Comparison of ENCODE assay signal across 8 cellular contexts in genomic region chr21:44800971-44801467, GRCh38. TPM values are rescaled to one million over a fixed set of nuclear protein-coding genes. Genes with fewer than 3 reads are reported as not detected.
A peak's percentile ranks its signal among the peaks of the same experiment; 100 is the strongest.
DNase-seq lines count a peak whose midpoint lies in the region; ATAC-seq, FAIRE-seq and TF ChIP-seq lines count a peak whose summit lies in the region.

No MANE protein-coding gene starts in this region.

- TF ChIP-seq CTCF in A549 (IDR thresholded peaks at IDR 0.05) (peak; percentile 24; the same call in 2 of the 3 replicates), neural progenitor cell (IDR thresholded peaks at IDR 0.05) (peak; percentile 53)

- H3K27ac ChIP-seq in A549 (peak overlapping the region; percentile 86 to 98), neural progenitor cell (no peak overlapping the region)

- H3K4me2 ChIP-seq in A549 (peak overlapping the region; percentile 84), neural progenitor cell (peak overlapping the region; percentile 98)

- peak overlapping the region; percentile 79 for H2AFZ ChIP-seq in neural progenitor cell (replicated peaks)

- H3K9ac ChIP-seq in neural progenitor cell: peak overlapping the region; percentile 75

- 1% methylated on average over 17 of the region's 17 CpGs for WGBS in A549 (ENCODE audit: missing lambda C conversion rate)

- DNase-seq in A549 (ENCODE audit: low read depth in 1 of 2, low spot score in 1 of 2): peak; percentile 49 to 62
- DNase-seq in EL: peak; percentile 41
- DNase-seq in HT1080 (ENCODE audit: low read depth): peak; percentile 44
- peak; percentile 60 for DNase-seq in neural progenitor cell (ENCODE audit: low spot score)
- DNase-seq in activated gamma-delta T cell treated with Interleukin-2 at 50 U/mL for 16 hours: no peak

- H3K9me3 Mint-ChIP-seq in T-helper 1 cell treated with Interleukin-12 subunit alpha and Interleukin-12 subunit beta and Interleukin-4 antibody, amounts not matched to agents 30 μg/mL and 1 μg/mL, for 36 hours: no peaks in the 10 kb centered on the region
- no peaks in the 10 kb centered on the region for H3K9me3 Mint-ChIP-seq in neural progenitor cell

- H3K36me3 ChIP-seq in neural progenitor cell: peaks cover 10% of the 10 kb centered on the region

- no peak for TF ChIP-seq EP300 in A549 (IDR thresholded peaks at IDR 0.05)

- peaks cover 29% of the 10 kb centered on the region for H4K20me1 ChIP-seq in neural progenitor cell (ENCODE audit: low read depth)

- H3F3A ChIP-seq in neural progenitor cell (ENCODE audit: low read depth): peaks cover 28% of the 10 kb centered on the region

- H3K79me2 ChIP-seq in neural progenitor cell (ENCODE audit: low read depth): peaks cover 70% of the 10 kb centered on the region

- peak overlapping the region; percentile 89 for H3K27ac Mint-ChIP-seq in T-helper 1 cell treated with Interleukin-12 subunit alpha and Interleukin-12 subunit beta and Interleukin-4 antibody, amounts not matched to agents 30 μg/mL and 1 μg/mL, for 36 hours
- peak overlapping the region; percentile 95 for H3K27ac Mint-ChIP-seq in neural progenitor cell

- H3K9me3 ChIP-seq in A549 (no peaks in the 10 kb centered on the region), neural progenitor cell (ENCODE audit: low read depth) (no peaks in the 10 kb centered on the region)

- peaks cover 39% of the 10 kb centered on the region for H3K36me3 Mint-ChIP-seq in T-helper 1 cell treated with Interleukin-12 subunit alpha and Interleukin-12 subunit beta and Interleukin-4 antibody, amounts not matched to agents 30 μg/mL and 1 μg/mL, for 36 hours (ENCODE audit: low read depth)
- peaks cover 45% of the 10 kb centered on the region for H3K36me3 Mint-ChIP-seq in neural progenitor cell

- H3K4me1 Mint-ChIP-seq in T-helper 1 cell treated with Interleukin-12 subunit alpha and Interleukin-12 subunit beta and Interleukin-4 antibody, amounts not matched to agents 30 μg/mL and 1 μg/mL, for 36 hours (ENCODE audit: low read depth): peaks cover 41% of the 10 kb centered on the region
- H3K4me1 Mint-ChIP-seq in neural progenitor cell: peaks cover 27% of the 10 kb centered on the region

- peak overlapping the region; percentile 98 for H3K4me3 Mint-ChIP-seq in T-helper 1 cell treated with Interleukin-12 subunit alpha and Interleukin-12 subunit beta and Interleukin-4 antibody, amounts not matched to agents 30 μg/mL and 1 μg/mL, for 36 hours
- peak overlapping the region; percentile 100 for H3K4me3 Mint-ChIP-seq in neural progenitor cell

- TF ChIP-seq RAD21 in A549 (conservative IDR thresholded peaks at IDR 0.05 in 1 of 2, IDR thresholded peaks at IDR 0.05 in 1 of 2): no peak

- POLR2A ChIA-PET in A549 (lab: Yijun Ruan, JAX): interaction anchor here (0.9 to 2.1 kb wide), 7 partner anchors 8 to 133 kb away, joined by 3 to 9 read pairs (median 5); partner anchors contain the start of genes PTTG1IP and SUMO3

- H3K4me1 ChIP-seq in A549 (peaks cover 17% of the 10 kb centered on the region; the same call in 2 of the 3 replicates), neural progenitor cell (peaks cover 19% of the 10 kb centered on the region)

- FAIRE-seq in A549 (lab: Jason Lieb, UNC): no peak

- peak overlapping the region; percentile 91 for H3K4me3 ChIP-seq in A549
- H3K4me3 ChIP-seq in neural progenitor cell: peak overlapping the region; percentile 90

- no peaks in the 10 kb centered on the region for H3K27me3 ChIP-seq in neural progenitor cell

- CTCF ChIA-PET in A549 (lab: Yijun Ruan, JAX): interaction anchor here (0.7 to 3.0 kb wide), 19 partner anchors 8 to 140 kb away, joined by 3 to 23 read pairs (median 5); partner anchors contain the start of gene SLX9

- TF ChIP-seq POLR2A in A549 (IDR thresholded peaks at IDR 0.05; ENCODE audit: low read length): no peak

- ATAC-seq in A549: peak; percentile 65 to 69; a peak in 5 of 6 replicates
- peak; percentile 50 for ATAC-seq in esophagus mucosa
- no peak for ATAC-seq in HG03135 (IDR thresholded peaks at IDR 0.05; ENCODE audit: unreplicated experiment)

- H3K27me3 Mint-ChIP-seq in T-helper 1 cell treated with Interleukin-12 subunit alpha and Interleukin-12 subunit beta and Interleukin-4 antibody, amounts not matched to agents 30 μg/mL and 1 μg/mL, for 36 hours (ENCODE audit: low read depth): no peaks in the 10 kb centered on the region
- H3K27me3 Mint-ChIP-seq in neural progenitor cell (ENCODE audit: insufficient read depth, low read depth): peaks cover 7% of the 10 kb centered on the region

TF ChIP-seq in A549, 52 proteins besides CTCF, POLR2A, EP300 and RAD21:
- TF ChIP-seq NPAS2 (CRISPR knock-in tag; IDR thresholded peaks at IDR 0.05; ENCODE audit: borderline replicate concordance): no peak
- TF ChIP-seq MAZ (IDR thresholded peaks at IDR 0.05; ENCODE audit: borderline replicate concordance, low read depth, low read length): no peak
- TF ChIP-seq, protein P1, sequence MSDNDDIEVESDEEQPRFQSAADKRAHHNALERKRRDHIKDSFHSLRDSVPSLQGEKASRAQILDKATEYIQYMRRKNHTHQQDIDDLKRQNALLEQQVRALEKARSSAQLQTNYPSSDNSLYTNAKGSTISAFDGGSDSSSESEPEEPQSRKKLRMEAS (IDR thresholded peaks at IDR 0.05): no peak
- TF ChIP-seq FOSB (CRISPR knock-in tag; IDR thresholded peaks at IDR 0.05): no peak
- no peak for TF ChIP-seq NFE2L2 (conservative IDR thresholded peaks at IDR 0.05; ENCODE audit: low read length)
- TF ChIP-seq ZNF302 (CRISPR knock-in tag; IDR thresholded peaks at IDR 0.05): no peak
- TF ChIP-seq ZFP36 (IDR thresholded peaks at IDR 0.05; ENCODE audit: borderline replicate concordance, partially characterized antibody): no peak
- no peak for TF ChIP-seq PHF8 (IDR thresholded peaks at IDR 0.05; ENCODE audit: borderline replicate concordance, low read depth)
- no peak for TF ChIP-seq ELK1 (IDR thresholded peaks at IDR 0.05; ENCODE audit: low read depth, low read length)
- TF ChIP-seq, protein P2, sequence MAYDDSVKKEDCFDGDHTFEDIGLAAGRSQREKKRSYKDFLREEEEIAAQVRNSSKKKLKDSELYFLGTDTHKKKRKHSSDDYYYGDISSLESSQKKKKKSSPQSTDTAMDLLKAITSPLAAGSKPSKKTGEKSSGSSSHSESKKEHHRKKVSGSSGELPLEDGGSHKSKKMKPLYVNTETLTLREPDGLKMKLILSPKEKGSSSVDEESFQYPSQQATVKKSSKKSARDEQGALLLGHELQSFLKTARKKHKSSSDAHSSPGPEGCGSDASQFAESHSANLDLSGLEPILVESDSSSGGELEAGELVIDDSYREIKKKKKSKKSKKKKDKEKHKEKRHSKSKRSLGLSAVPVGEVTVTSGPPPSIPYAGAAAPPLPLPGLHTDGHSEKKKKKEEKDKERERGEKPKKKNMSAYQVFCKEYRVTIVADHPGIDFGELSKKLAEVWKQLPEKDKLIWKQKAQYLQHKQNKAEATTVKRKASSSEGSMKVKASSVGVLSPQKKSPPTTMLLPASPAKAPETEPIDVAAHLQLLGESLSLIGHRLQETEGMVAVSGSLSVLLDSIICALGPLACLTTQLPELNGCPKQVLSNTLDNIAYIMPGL (CRISPR knock-in tag; IDR thresholded peaks at IDR 0.05; ENCODE audit: borderline replicate concordance): no peak
- no peak for TF ChIP-seq EHMT2 (IDR thresholded peaks at IDR 0.05; ENCODE audit: low read depth)
- no peak for TF ChIP-seq SREBF2 (IDR thresholded peaks at IDR 0.05)

RNA-seq across cellular contexts. Expression of gene UBE2G2, which starts 0.6 kb away (rescaled TPM):
- polyA plus RNA-seq in A549 (2011; rRNA removed) (65.8 and 68.2 TPM in 2 replicates), A549 (2017; fragmentation: RNase III; extraction: RNeasy Plus Mini Kit Qiagen cat#74134 plus additional on column Dnase treatment) (56.9 to 63.5 TPM (median 62.7 TPM) in 3 replicates)
- polyA plus RNA-seq in A549 (2012; cell fraction: cytosol; rRNA removed): 71.8 and 80.2 TPM in 2 replicates
- 86.6 and 92.2 TPM in 2 replicates for polyA plus RNA-seq in A549 (2012; cell fraction: nucleus; rRNA removed)
- polyA minus RNA-seq in A549 (2011; rRNA and poly(A)+ RNA removed): 46.7 and 58.9 TPM in 2 replicates
- 73.1 and 77.6 TPM in 2 replicates for total RNA-seq in HT1080 (2014; rRNA removed; shearing (Covaris generic))
- polyA plus RNA-seq in HT1080 (2015; cell fraction: cytosol; rRNA removed): 52.9 and 60.4 TPM in 2 replicates
- 284 and 361 TPM in 2 replicates for polyA plus RNA-seq in HT1080 (2015; cell fraction: nucleus; rRNA removed)
- total RNA-seq in esophagus mucosa (35.8 TPM), neural progenitor cell (ENCODE audit: low replicate concordance) (76.7 and 83.1 TPM in 2 replicates)

RNA-seq across cellular contexts. Expression of gene SUMO3, which starts 16.8 kb away (rescaled TPM):
- polyA plus RNA-seq in A549 (2011; rRNA removed) (77.7 and 110 TPM in 2 replicates), A549 (2017; fragmentation: RNase III; extraction: RNeasy Plus Mini Kit Qiagen cat#74134 plus additional on column Dnase treatment) (69.2 to 79.4 TPM (median 78.4 TPM) in 3 replicates)
- polyA plus RNA-seq in A549 (2012; cell fraction: cytosol; rRNA removed): 74.6 and 79.7 TPM in 2 replicates
- 24.9 and 31.6 TPM in 2 replicates for polyA plus RNA-seq in A549 (2012; cell fraction: nucleus; rRNA removed)
- 43.1 and 45.5 TPM in 2 replicates for polyA minus RNA-seq in A549 (2011; rRNA and poly(A)+ RNA removed)
- total RNA-seq in HT1080 (2014; rRNA removed; shearing (Covaris generic)): 130 and 154 TPM in 2 replicates
- 126 and 140 TPM in 2 replicates for polyA plus RNA-seq in HT1080 (2015; cell fraction: cytosol; rRNA removed)
- polyA plus RNA-seq in HT1080 (2015; cell fraction: nucleus; rRNA removed): 26.9 and 27.0 TPM in 2 replicates
- total RNA-seq in esophagus mucosa (51.9 TPM), neural progenitor cell (ENCODE audit: low replicate concordance) (117 and 135 TPM in 2 replicates)
